ENCODE assay signal across 18 cellular contexts in genomic region chr5:145341842-145342241, GRCh38.
"Had no signal": no experiment of that assay in that cellular context is flagged by ENCODE, and none has a peak within 500 bp of the region (broad histone marks: within the 10 kb centered on the region; RNA-seq: fewer than 3 reads in every experiment).

No MANE protein-coding gene starts in this region.

- ATAC-seq: activated CD8-positive, alpha-beta memory T cell treated with anti-CD3 and anti-CD28 coated beads, Interleukin-2, amount 10 ng/mL, durations not matched to agents 7 days and 5 days; left colon; mucosa of descending colon; naive thymus-derived CD8-positive, alpha-beta T cell; stimulated activated naive CD8-positive, alpha-beta T cell treated with anti-CD3 and anti-CD28 coated beads, Interleukin-15, amount 100 ng/mL, for 72 hours had no signal

- DNase-seq: activated CD8-positive, alpha-beta memory T cell treated with anti-CD3 and anti-CD28 coated beads, Interleukin-2, amount 10 ng/mL, durations not matched to agents 7 days and 5 days; activated effector memory CD4-positive, alpha-beta T cell treated with Interleukin-2 at 50 U/mL for 16 hours; activated T-cell treated with anti-CD3 and anti-CD28 coated beads, Interleukin-2, amount 50 U/mL, for 24 hours; hippocampal formation; left colon; mucosa of descending colon; naive thymus-derived CD8-positive, alpha-beta T cell; retina; stimulated activated CD4-positive, alpha-beta T cell treated with anti-CD3 and anti-CD28 coated beads, Interleukin-15, amount 100 ng/mL, for 24 hours; stimulated activated CD4-positive, alpha-beta T cell treated with anti-CD3 and anti-CD28 coated beads, Interleukin-4, amount 100 ng/mL, for 4 hours; stimulated activated naive CD8-positive, alpha-beta T cell treated with anti-CD3 and anti-CD28 coated beads, Interleukin-15, amount 100 ng/mL, for 72 hours; T-helper 2 cell had no signal

- H3K27me3 ChIP-seq: cardiac muscle cell, neutrophil had no signal

- H3K9me3 ChIP-seq: mucosa of descending colon, neutrophil, thoracic aorta had no signal

- H3K36me3 ChIP-seq: cardiac muscle cell, neutrophil, thoracic aorta had no signal

- H3K4me3 ChIP-seq: cardiac muscle cell, lung, mucosa of descending colon, thoracic aorta had no signal

- H3K27ac ChIP-seq: cardiac muscle cell, neutrophil, thoracic aorta had no signal

- FAIRE-seq: colon, TTC549 had no signal
